ENCODE assay signal across 30 cellular contexts in genomic region chr19:30743702-30744101, GRCh38.
"Had no signal": no experiment of that assay in that cellular context is flagged by ENCODE, and none has a peak within 500 bp of the region (broad histone marks: within the 10 kb centered on the region; RNA-seq: fewer than 3 reads in every experiment).

No MANE protein-coding gene starts in this region.

- DNase-seq: activated B cell treated with CpG ODN at 0.5 μM for 24 hours; activated CD4-positive, alpha-beta T cell treated with anti-CD3 and anti-CD28 coated beads for 48 hours; activated CD4-positive, alpha-beta T cell treated with anti-CD3 and anti-CD28 coated beads, Interleukin-2, amount 50 U/mL, for 1 hour; activated CD4-positive, alpha-beta T cell treated with anti-CD3 and anti-CD28 coated beads, Interleukin-2, amount 50 U/mL, for 48 hours; activated CD8-positive, alpha-beta T cell treated with anti-CD3 and anti-CD28 coated beads for 36 hours; activated effector memory CD4-positive, alpha-beta T cell treated with anti-CD3 and anti-CD28 coated beads, Interleukin-2, amount 50 U/mL, for 16 hours; activated naive CD4-positive, alpha-beta T cell treated with anti-CD3 and anti-CD28 coated beads for 36 hours; activated naive CD8-positive, alpha-beta T cell treated with anti-CD3 and anti-CD28 coated beads for 36 hours; activated naive CD8-positive, alpha-beta T cell treated with anti-CD3 and anti-CD28 coated beads, Interleukin-2, amount 50 U/mL, for 24 hours; activated T-cell treated with anti-CD3 and anti-CD28 coated beads, Interleukin-2, amount 50 U/mL, for 1 hour; activated T-cell treated with anti-CD3 and anti-CD28 coated beads, Interleukin-2, amount 50 U/mL, for 48 hours; adrenal gland; amygdala; aorta; body of pancreas; caudate nucleus; effector memory CD4-positive, alpha-beta T cell; erythroblast; foreskin keratinocyte; gastrocnemius medialis; SW 1271; T-cell; T1000 had no signal

- H3K27me3 Mint-ChIP-seq: activated B cell treated with CpG ODN at 0.5 μM for 24 hours had no signal

- H3K9me3 ChIP-seq: adrenal gland, body of pancreas, esophagus muscularis mucosa, gastrocnemius medialis had no signal

- H3K4me1 Mint-ChIP-seq: activated B cell treated with CpG ODN at 0.5 μM for 24 hours; activated naive CD4-positive, alpha-beta T cell treated with anti-CD3 and anti-CD28 coated beads, Interleukin-2, amount 50 U/mL, for 24 hours; activated naive CD8-positive, alpha-beta T cell treated with anti-CD3 and anti-CD28 coated beads for 36 hours; activated naive CD8-positive, alpha-beta T cell treated with anti-CD3 and anti-CD28 coated beads, Interleukin-2, amount 50 U/mL, for 24 hours; T-cell had no signal

- H3K36me3 ChIP-seq: adrenal gland, esophagus muscularis mucosa, gastrocnemius medialis, WERI-Rb-1 had no signal

- H3K36me3 Mint-ChIP-seq: activated naive CD4-positive, alpha-beta T cell treated with anti-CD3 and anti-CD28 coated beads, Interleukin-2, amount 50 U/mL, for 24 hours; activated naive CD8-positive, alpha-beta T cell treated with anti-CD3 and anti-CD28 coated beads for 36 hours; T-cell had no signal

- H3K27me3 ChIP-seq: body of pancreas, foreskin keratinocyte had no signal

- H3K4me3 ChIP-seq: adrenal gland, body of pancreas, esophagus muscularis mucosa, gastrocnemius medialis had no signal

- H3K27ac ChIP-seq: adrenal gland, body of pancreas, esophagus muscularis mucosa, foreskin keratinocyte, gastrocnemius medialis, WERI-Rb-1 had no signal

- H3K9me3 Mint-ChIP-seq: activated B cell treated with CpG ODN at 0.5 μM for 24 hours; activated CD8-positive, alpha-beta T cell treated with anti-CD3 and anti-CD28 coated beads for 36 hours; activated naive CD4-positive, alpha-beta T cell treated with anti-CD3 and anti-CD28 coated beads for 36 hours; activated naive CD4-positive, alpha-beta T cell treated with anti-CD3 and anti-CD28 coated beads, Interleukin-2, amount 50 U/mL, for 24 hours; activated naive CD8-positive, alpha-beta T cell treated with anti-CD3 and anti-CD28 coated beads for 36 hours; activated naive CD8-positive, alpha-beta T cell treated with anti-CD3 and anti-CD28 coated beads, Interleukin-2, amount 50 U/mL, for 24 hours; activated T-helper 1 cell treated with anti-CD3 and anti-CD28 coated beads, Interleukin-12 subunit alpha, Interleukin-12 subunit beta, Interleukin-2, Interleukin-4 antibody, amounts not matched to agents 30 ng/mL and 10 ng/mL and 1 ng/mL, durations not matched to agents 14 hours and 24 hours and 36 hours; activated T-helper 2 cell treated with anti-CD3 and anti-CD28 coated beads, Interferon-gamma antibody, Interleukin-2, Interleukin-4, amounts not matched to agents 10 μg/mL and 5 μg/mL and 100 μg/mL, durations not matched to agents 14 hours and 24 hours and 36 hours; T-cell; T-helper 1 cell treated with Interleukin-12 subunit alpha and Interleukin-12 subunit beta and Interleukin-4 antibody, amounts not matched to agents 30 μg/mL and 1 μg/mL, for 36 hours; T-helper 2 cell treated with Interferon-gamma antibody and Interleukin-4, amounts not matched to agents 5 μg/mL and 100 μg/mL, for 36 hours had no signal

- H3K4me3 Mint-ChIP-seq: activated B cell treated with CpG ODN at 0.5 μM for 24 hours; activated CD8-positive, alpha-beta T cell treated with anti-CD3 and anti-CD28 coated beads for 36 hours; activated naive CD4-positive, alpha-beta T cell treated with anti-CD3 and anti-CD28 coated beads for 36 hours; activated naive CD4-positive, alpha-beta T cell treated with anti-CD3 and anti-CD28 coated beads, Interleukin-2, amount 50 U/mL, for 24 hours; activated naive CD8-positive, alpha-beta T cell treated with anti-CD3 and anti-CD28 coated beads for 36 hours; activated naive CD8-positive, alpha-beta T cell treated with anti-CD3 and anti-CD28 coated beads, Interleukin-2, amount 50 U/mL, for 24 hours; activated T-helper 1 cell treated with anti-CD3 and anti-CD28 coated beads, Interleukin-12 subunit alpha, Interleukin-12 subunit beta, Interleukin-2, Interleukin-4 antibody, amounts not matched to agents 30 ng/mL and 10 ng/mL and 1 ng/mL, durations not matched to agents 14 hours and 24 hours and 36 hours; T-cell; T-helper 1 cell treated with Interleukin-12 subunit alpha and Interleukin-12 subunit beta and Interleukin-4 antibody, amounts not matched to agents 30 μg/mL and 1 μg/mL, for 36 hours; T-helper 2 cell treated with Interferon-gamma antibody and Interleukin-4, amounts not matched to agents 5 μg/mL and 100 μg/mL, for 36 hours had no signal

- H3K4me1 ChIP-seq: adrenal gland, body of pancreas, esophagus muscularis mucosa, foreskin keratinocyte, gastrocnemius medialis had no signal

- H3K27ac Mint-ChIP-seq: activated B cell treated with CpG ODN at 0.5 μM for 24 hours; activated CD8-positive, alpha-beta T cell treated with anti-CD3 and anti-CD28 coated beads for 36 hours; activated naive CD4-positive, alpha-beta T cell treated with anti-CD3 and anti-CD28 coated beads for 36 hours; activated naive CD4-positive, alpha-beta T cell treated with anti-CD3 and anti-CD28 coated beads, Interleukin-2, amount 50 U/mL, for 24 hours; activated naive CD8-positive, alpha-beta T cell treated with anti-CD3 and anti-CD28 coated beads for 36 hours; activated naive CD8-positive, alpha-beta T cell treated with anti-CD3 and anti-CD28 coated beads, Interleukin-2, amount 50 U/mL, for 24 hours; activated T-helper 1 cell treated with anti-CD3 and anti-CD28 coated beads, Interleukin-12 subunit alpha, Interleukin-12 subunit beta, Interleukin-2, Interleukin-4 antibody, amounts not matched to agents 30 ng/mL and 10 ng/mL and 1 ng/mL, durations not matched to agents 14 hours and 24 hours and 36 hours; activated T-helper 2 cell treated with anti-CD3 and anti-CD28 coated beads, Interferon-gamma antibody, Interleukin-2, Interleukin-4, amounts not matched to agents 10 μg/mL and 5 μg/mL and 100 μg/mL, durations not matched to agents 14 hours and 24 hours and 36 hours; T-cell; T-helper 1 cell treated with Interleukin-12 subunit alpha and Interleukin-12 subunit beta and Interleukin-4 antibody, amounts not matched to agents 30 μg/mL and 1 μg/mL, for 36 hours; T-helper 2 cell treated with Interferon-gamma antibody and Interleukin-4, amounts not matched to agents 5 μg/mL and 100 μg/mL, for 36 hours had no signal
